Comparison of ENCODE assay signal across 24 cellular contexts in genomic region chr17:6233856-6234255, GRCh38.
"Had no signal": no experiment of that assay in that cellular context is flagged by ENCODE, and none has a peak within 500 bp of the region (broad histone marks: within the 10 kb centered on the region; RNA-seq: fewer than 3 reads in every experiment).

No MANE protein-coding gene starts in this region.

- H3K27ac ChIP-seq: hepatocyte, left ventricle myocardium inferior, ovary, prostate gland, skin epidermis, suprapubic skin, thoracic aorta, tibial artery, vagina had no signal

- H3K4me3 ChIP-seq: hepatocyte, left ventricle myocardium inferior, lung, ovary, prostate gland, skin epidermis, suprapubic skin, thoracic aorta, tibial artery, vagina had no signal

- H3K36me3 ChIP-seq: left ventricle myocardium inferior, ovary, prostate gland, suprapubic skin, thoracic aorta, tibial artery, vagina had no signal

- H3K9me3 ChIP-seq: left ventricle myocardium inferior, ovary, prostate gland, suprapubic skin, thoracic aorta, tibial artery, vagina had no signal

- ATAC-seq: naive thymus-derived CD4-positive, alpha-beta T cell; right cardiac atrium; sciatic nerve had no signal

- H3K79me2 ChIP-seq: hepatocyte had no signal

- H3K36me3 Mint-ChIP-seq: mesothelial cell of epicardium; naive thymus-derived CD4-positive, alpha-beta T cell; natural killer cell treated with Interleukin-12 subunit alpha and Interleukin-12 subunit beta and Interleukin-15 and Interleukin-18, amount 100 ng/mL, for 72 hours; stimulated activated effector memory CD8-positive, alpha-beta T cell treated with anti-CD3 and anti-CD28 coated beads, Interleukin-12 subunit alpha, Interleukin-12 subunit beta, amount 100 ng/mL, for 72 hours had no signal

- H3K9me3 Mint-ChIP-seq: mesothelial cell of epicardium; natural killer cell treated with Interleukin-12 subunit alpha and Interleukin-12 subunit beta and Interleukin-15 and Interleukin-18, amount 100 ng/mL, for 72 hours; stimulated activated effector memory CD8-positive, alpha-beta T cell treated with anti-CD3 and anti-CD28 coated beads, Interleukin-12 subunit alpha, Interleukin-12 subunit beta, amount 100 ng/mL, for 72 hours; stimulated activated naive CD8-positive, alpha-beta T cell treated with anti-CD3 and anti-CD28 coated beads, Interleukin-15, Interleukin-2, amounts not matched to agents 100 ng/mL and 50 ng/mL, for 24 hours had no signal

- H3K4me3 Mint-ChIP-seq: mesothelial cell of epicardium; naive thymus-derived CD4-positive, alpha-beta T cell; natural killer cell treated with Interleukin-12 subunit alpha and Interleukin-12 subunit beta and Interleukin-15 and Interleukin-18, amount 100 ng/mL, for 72 hours; stimulated activated effector memory CD8-positive, alpha-beta T cell treated with anti-CD3 and anti-CD28 coated beads, Interleukin-12 subunit alpha, Interleukin-12 subunit beta, amount 100 ng/mL, for 72 hours; stimulated activated naive CD8-positive, alpha-beta T cell treated with anti-CD3 and anti-CD28 coated beads, Interleukin-15, Interleukin-2, amounts not matched to agents 100 ng/mL and 50 ng/mL, for 24 hours had no signal

- H3K4me1 Mint-ChIP-seq: naive thymus-derived CD4-positive, alpha-beta T cell; stimulated activated effector memory CD8-positive, alpha-beta T cell treated with anti-CD3 and anti-CD28 coated beads, Interleukin-12 subunit alpha, Interleukin-12 subunit beta, amount 100 ng/mL, for 72 hours had no signal

- H3K27me3 ChIP-seq: ovary, vagina had no signal

- H3K27ac Mint-ChIP-seq: mesothelial cell of epicardium; naive thymus-derived CD4-positive, alpha-beta T cell; natural killer cell treated with Interleukin-12 subunit alpha and Interleukin-12 subunit beta and Interleukin-15 and Interleukin-18, amount 100 ng/mL, for 72 hours; stimulated activated effector memory CD8-positive, alpha-beta T cell treated with anti-CD3 and anti-CD28 coated beads, Interleukin-12 subunit alpha, Interleukin-12 subunit beta, amount 100 ng/mL, for 72 hours; stimulated activated naive CD8-positive, alpha-beta T cell treated with anti-CD3 and anti-CD28 coated beads, Interleukin-15, Interleukin-2, amounts not matched to agents 100 ng/mL and 50 ng/mL, for 24 hours had no signal

- H3K27me3 Mint-ChIP-seq: stimulated activated naive CD8-positive, alpha-beta T cell treated with anti-CD3 and anti-CD28 coated beads, Interleukin-15, Interleukin-2, amounts not matched to agents 100 ng/mL and 50 ng/mL, for 24 hours had no signal

- H3K4me2 ChIP-seq: hepatocyte had no signal

- DNase-seq: islet precursor cell; left ventricle myocardium inferior; mesendoderm; naive thymus-derived CD4-positive, alpha-beta T cell; nucleus accumbens; ovary; retina; right cardiac atrium; stimulated activated CD4-positive, alpha-beta T cell treated with anti-CD3 and anti-CD28 coated beads, Interleukin-4, amount 100 ng/mL, for 24 hours; stimulated activated naive CD4-positive, alpha-beta T cell; tibial artery; trophoblast cell had no signal

- H3K4me1 ChIP-seq: left ventricle myocardium inferior, prostate gland, tibial artery, vagina had no signal

- H2AFZ ChIP-seq: hepatocyte had no signal
